ENCODE assay signal across 22 cellular contexts in the genomic region with DNA sequence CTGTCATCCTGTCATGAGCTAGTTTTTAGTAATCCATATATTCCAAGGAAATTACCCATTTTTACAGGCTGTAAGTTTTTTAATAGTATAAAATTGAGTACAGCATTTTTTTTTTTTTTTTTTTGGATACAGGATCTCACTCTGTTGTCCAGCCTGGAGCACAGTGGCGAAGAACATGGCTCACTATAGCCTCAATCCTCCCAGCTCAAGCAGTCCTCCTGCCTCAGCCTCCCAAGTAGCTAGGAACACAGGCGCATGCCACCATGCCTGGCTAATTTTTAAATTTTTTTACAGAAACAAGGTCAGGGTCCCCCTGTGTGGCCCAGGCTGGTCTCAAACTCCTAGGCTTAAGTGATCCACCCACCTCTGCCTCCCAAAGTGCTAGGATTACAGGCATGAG.
"Had no signal": no experiment of that assay in that cellular context is flagged by ENCODE, and none has a peak within 500 bp of the region (broad histone marks: within the 10 kb centered on the region; RNA-seq: fewer than 3 reads in every experiment).

No MANE protein-coding gene starts in this region.

- DNase-seq: activated CD4-positive, alpha-beta memory T cell treated with anti-CD3 and anti-CD28 coated beads for 36 hours; activated CD4-positive, alpha-beta T cell treated with anti-CD3 and anti-CD28 coated beads, Interleukin-2, amount 10 ng/mL, durations not matched to agents 7 days and 5 days; activated CD4-positive, CD25-positive, alpha-beta regulatory T cell; activated CD8-positive, alpha-beta memory T cell treated with anti-CD3 and anti-CD28 coated beads for 24 hours; activated effector memory CD4-positive, alpha-beta T cell treated with anti-CD3 and anti-CD28 coated beads, Interleukin-2, amount 50 U/mL, for 16 hours; activated naive CD4-positive, alpha-beta T cell treated with Interleukin-2 at 50 U/mL for 16 hours; activated naive CD8-positive, alpha-beta T cell treated with anti-CD3 and anti-CD28 coated beads for 36 hours; brain microvascular endothelial cell; KBM-7; NCI-H1048; NCI-H146; NCI-H2029; NCI-H2107; NCI-H2171 treated with DMSO at 0.1 percent for 48 hours; NCI-H226; NCI-H526; NCI-H774; SIG-M5; T-cell had no signal

- H3K4me3 Mint-ChIP-seq: activated CD4-positive, alpha-beta memory T cell treated with anti-CD3 and anti-CD28 coated beads for 36 hours; activated CD4-positive, alpha-beta T cell treated with anti-CD3 and anti-CD28 coated beads, Interleukin-2, amount 10 ng/mL, durations not matched to agents 7 days and 5 days; activated naive CD8-positive, alpha-beta T cell treated with anti-CD3 and anti-CD28 coated beads for 36 hours; activated T-helper 1 cell treated with anti-CD3 and anti-CD28 coated beads, Interleukin-12 subunit alpha, Interleukin-12 subunit beta, Interleukin-2, Interleukin-4 antibody, amounts not matched to agents 30 ng/mL and 10 ng/mL and 1 ng/mL, durations not matched to agents 14 hours and 24 hours and 36 hours had no signal

- H3K27me3 ChIP-seq: brain microvascular endothelial cell, cardiac muscle cell had no signal

- H3K4me3 ChIP-seq: cardiac muscle cell had no signal

- H3K4me1 Mint-ChIP-seq: activated CD4-positive, alpha-beta T cell treated with anti-CD3 and anti-CD28 coated beads, Interleukin-2, amount 10 ng/mL, durations not matched to agents 7 days and 5 days had no signal

- H3K27me3 Mint-ChIP-seq: activated CD4-positive, alpha-beta memory T cell treated with anti-CD3 and anti-CD28 coated beads for 36 hours; activated CD4-positive, alpha-beta T cell treated with anti-CD3 and anti-CD28 coated beads, Interleukin-2, amount 10 ng/mL, durations not matched to agents 7 days and 5 days; activated naive CD8-positive, alpha-beta T cell treated with anti-CD3 and anti-CD28 coated beads for 36 hours; T-cell had no signal

- H3K27ac ChIP-seq: brain microvascular endothelial cell, cardiac muscle cell, VCaP had no signal

- H3K27ac Mint-ChIP-seq: activated CD4-positive, alpha-beta T cell treated with anti-CD3 and anti-CD28 coated beads, Interleukin-2, amount 10 ng/mL, durations not matched to agents 7 days and 5 days; activated naive CD8-positive, alpha-beta T cell treated with anti-CD3 and anti-CD28 coated beads for 36 hours; activated T-helper 1 cell treated with anti-CD3 and anti-CD28 coated beads, Interleukin-12 subunit alpha, Interleukin-12 subunit beta, Interleukin-2, Interleukin-4 antibody, amounts not matched to agents 30 ng/mL and 10 ng/mL and 1 ng/mL, durations not matched to agents 14 hours and 24 hours and 36 hours had no signal

- H3K9me3 Mint-ChIP-seq: activated CD4-positive, alpha-beta memory T cell treated with anti-CD3 and anti-CD28 coated beads for 36 hours; activated CD4-positive, alpha-beta T cell treated with anti-CD3 and anti-CD28 coated beads, Interleukin-2, amount 10 ng/mL, durations not matched to agents 7 days and 5 days; activated naive CD8-positive, alpha-beta T cell treated with anti-CD3 and anti-CD28 coated beads for 36 hours; activated T-helper 1 cell treated with anti-CD3 and anti-CD28 coated beads, Interleukin-12 subunit alpha, Interleukin-12 subunit beta, Interleukin-2, Interleukin-4 antibody, amounts not matched to agents 30 ng/mL and 10 ng/mL and 1 ng/mL, durations not matched to agents 14 hours and 24 hours and 36 hours; T-cell had no signal
